ENCODE assay signal across 19 cellular contexts in genomic region chr7:133479456-133480097, GRCh38.
"Had no signal": no experiment of that assay in that cellular context is flagged by ENCODE, and none has a peak within 500 bp of the region (broad histone marks: within the 10 kb centered on the region; RNA-seq: fewer than 3 reads in every experiment).

No MANE protein-coding gene starts in this region.

- H3K36me3 Mint-ChIP-seq: neural progenitor cell had no signal

- H3K4me3 Mint-ChIP-seq: activated naive CD4-positive, alpha-beta T cell treated with anti-CD3 and anti-CD28 coated beads for 36 hours; activated naive CD8-positive, alpha-beta T cell treated with anti-CD3 and anti-CD28 coated beads, Interleukin-2, amount 50 U/mL, for 24 hours; activated T-helper 17 cell treated with anti-CD3 and anti-CD28 coated beads, Interleukin-2, amount 50 U/mL, for 72 hours; mesothelial cell of epicardium; neural progenitor cell had no signal

- H3K27ac Mint-ChIP-seq: activated naive CD4-positive, alpha-beta T cell treated with anti-CD3 and anti-CD28 coated beads for 36 hours; activated naive CD8-positive, alpha-beta T cell treated with anti-CD3 and anti-CD28 coated beads, Interleukin-2, amount 50 U/mL, for 24 hours; activated T-helper 17 cell treated with anti-CD3 and anti-CD28 coated beads, Interleukin-2, amount 50 U/mL, for 72 hours; mesothelial cell of epicardium; neural progenitor cell had no signal

- ATAC-seq: activated naive CD8-positive, alpha-beta T cell treated with anti-CD3 and anti-CD28 coated beads, Interleukin-2, amount 50 U/mL, for 24 hours; activated T-helper 17 cell treated with anti-CD3 and anti-CD28 coated beads, Interleukin-2, amount 50 U/mL, for 72 hours; left colon had no signal

- H3K9ac ChIP-seq: neural progenitor cell had no signal

- H2AFZ ChIP-seq: neural progenitor cell had no signal

- H3K27me3 Mint-ChIP-seq: activated naive CD8-positive, alpha-beta T cell treated with anti-CD3 and anti-CD28 coated beads, Interleukin-2, amount 50 U/mL, for 24 hours; activated T-helper 17 cell treated with anti-CD3 and anti-CD28 coated beads, Interleukin-2, amount 50 U/mL, for 72 hours had no signal

- DNase-seq: activated CD4-positive, alpha-beta T cell treated with anti-CD3 and anti-CD28 coated beads, Interleukin-2, amount 50 U/mL, for 4 hours; activated CD4-positive, CD25-positive, alpha-beta regulatory T cell treated with anti-CD3 and anti-CD28 coated beads, Interleukin-2, amount 50 U/mL, for 72 hours; activated naive CD4-positive, alpha-beta T cell treated with anti-CD3 and anti-CD28 coated beads for 36 hours; activated naive CD8-positive, alpha-beta T cell treated with anti-CD3 and anti-CD28 coated beads, Interleukin-2, amount 50 U/mL, for 24 hours; dorsolateral prefrontal cortex; left colon; ovary; sigmoid colon; spleen; stomach; T1000; testis had no signal

- H3K4me2 ChIP-seq: neural progenitor cell had no signal

- H3K4me3 ChIP-seq: ascending aorta, breast epithelium, dorsolateral prefrontal cortex, lung, neural progenitor cell, ovary, sigmoid colon, spleen, stomach, testis had no signal

- H3K36me3 ChIP-seq: breast epithelium, ovary had no signal

- H3K27me3 ChIP-seq: ascending aorta, breast epithelium, dorsolateral prefrontal cortex, neural progenitor cell, ovary, sigmoid colon, spleen, stomach, testis had no signal

- H3K4me1 ChIP-seq: ascending aorta, breast epithelium, neural progenitor cell, testis had no signal

- H3K27ac ChIP-seq: ascending aorta, breast epithelium, dorsolateral prefrontal cortex, neural progenitor cell, ovary, sigmoid colon, spleen, stomach, testis had no signal

- H3K9me3 Mint-ChIP-seq: activated naive CD4-positive, alpha-beta T cell treated with anti-CD3 and anti-CD28 coated beads for 36 hours; activated naive CD8-positive, alpha-beta T cell treated with anti-CD3 and anti-CD28 coated beads, Interleukin-2, amount 50 U/mL, for 24 hours; activated T-helper 17 cell treated with anti-CD3 and anti-CD28 coated beads, Interleukin-2, amount 50 U/mL, for 72 hours; neural progenitor cell had no signal

- FAIRE-seq: islet of Langerhans had no signal

- H3K9me3 ChIP-seq: ascending aorta, breast epithelium, ovary, sigmoid colon, spleen, stomach, testis had no signal
